ENCODE assay signal across 1 cellular context in genomic region chr6:2858678-2859324, GRCh38.
TF ChIP-seq lines count a peak whose summit lies in the region.

No MANE protein-coding gene starts in this region.

TF ChIP-seq in K562, 482 proteins besides CTCF, POLR2A, EP300 and RAD21 (continued from another document):
- TF ChIP-seq, protein P1, sequence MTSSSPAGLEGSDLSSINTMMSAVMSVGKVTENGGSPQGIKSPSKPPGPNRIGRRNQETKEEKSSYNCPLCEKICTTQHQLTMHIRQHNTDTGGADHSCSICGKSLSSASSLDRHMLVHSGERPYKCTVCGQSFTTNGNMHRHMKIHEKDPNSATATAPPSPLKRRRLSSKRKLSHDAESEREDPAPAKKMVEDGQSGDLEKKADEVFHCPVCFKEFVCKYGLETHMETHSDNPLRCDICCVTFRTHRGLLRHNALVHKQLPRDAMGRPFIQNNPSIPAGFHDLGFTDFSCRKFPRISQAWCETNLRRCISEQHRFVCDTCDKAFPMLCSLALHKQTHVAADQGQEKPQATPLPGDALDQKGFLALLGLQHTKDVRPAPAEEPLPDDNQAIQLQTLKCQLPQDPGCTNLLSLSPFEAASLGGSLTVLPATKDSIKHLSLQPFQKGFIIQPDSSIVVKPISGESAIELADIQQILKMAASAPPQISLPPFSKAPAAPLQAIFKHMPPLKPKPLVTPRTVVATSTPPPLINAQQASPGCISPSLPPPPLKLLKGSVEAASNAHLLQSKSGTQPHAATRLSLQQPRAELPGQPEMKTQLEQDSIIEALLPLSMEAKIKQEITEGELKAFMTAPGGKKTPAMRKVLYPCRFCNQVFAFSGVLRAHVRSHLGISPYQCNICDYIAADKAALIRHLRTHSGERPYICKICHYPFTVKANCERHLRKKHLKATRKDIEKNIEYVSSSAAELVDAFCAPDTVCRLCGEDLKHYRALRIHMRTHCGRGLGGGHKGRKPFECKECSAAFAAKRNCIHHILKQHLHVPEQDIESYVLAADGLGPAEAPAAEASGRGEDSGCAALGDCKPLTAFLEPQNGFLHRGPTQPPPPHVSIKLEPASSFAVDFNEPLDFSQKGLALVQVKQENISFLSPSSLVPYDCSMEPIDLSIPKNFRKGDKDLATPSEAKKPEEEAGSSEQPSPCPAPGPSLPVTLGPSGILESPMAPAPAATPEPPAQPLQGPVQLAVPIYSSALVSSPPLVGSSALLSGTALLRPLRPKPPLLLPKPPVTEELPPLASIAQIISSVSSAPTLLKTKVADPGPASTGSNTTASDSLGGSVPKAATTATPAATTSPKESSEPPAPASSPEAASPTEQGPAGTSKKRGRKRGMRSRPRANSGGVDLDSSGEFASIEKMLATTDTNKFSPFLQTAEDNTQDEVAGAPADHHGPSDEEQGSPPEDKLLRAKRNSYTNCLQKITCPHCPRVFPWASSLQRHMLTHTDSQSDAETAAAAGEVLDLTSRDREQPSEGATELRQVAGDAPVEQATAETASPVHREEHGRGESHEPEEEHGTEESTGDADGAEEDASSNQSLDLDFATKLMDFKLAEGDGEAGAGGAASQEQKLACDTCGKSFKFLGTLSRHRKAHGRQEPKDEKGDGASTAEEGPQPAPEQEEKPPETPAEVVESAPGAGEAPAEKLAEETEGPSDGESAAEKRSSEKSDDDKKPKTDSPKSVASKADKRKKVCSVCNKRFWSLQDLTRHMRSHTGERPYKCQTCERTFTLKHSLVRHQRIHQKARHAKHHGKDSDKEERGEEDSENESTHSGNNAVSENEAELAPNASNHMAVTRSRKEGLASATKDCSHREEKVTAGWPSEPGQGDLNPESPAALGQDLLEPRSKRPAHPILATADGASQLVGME (CRISPR knock-in tag; IDR thresholded peaks at IDR 0.05) = no peak
- TF ChIP-seq ZBTB1 (CRISPR knock-in tag; IDR thresholded peaks at IDR 0.05; ENCODE audit: borderline replicate concordance, low read depth) = no peak
- TF ChIP-seq MEF2D (tag; conservative IDR thresholded peaks at IDR 0.05; ENCODE audit: low read depth) = no peak; the same call in 1 of the 2 replicates
- TF ChIP-seq ZFPM2 (CRISPR knock-in tag; IDR thresholded peaks at IDR 0.05) = no peak
- TF ChIP-seq SETDB1 (IDR thresholded peaks at IDR 0.05; ENCODE audit: low read length) = no peak
- no peak for TF ChIP-seq CBX8 (IDR thresholded peaks at IDR 0.05; ENCODE audit: borderline replicate concordance, extremely low read depth, low read depth, low read length, poor library complexity, severe bottlenecking)
- no peak for TF ChIP-seq HDGF (IDR thresholded peaks at IDR 0.05)
- no peak for TF ChIP-seq RBM14 (IDR thresholded peaks at IDR 0.05; ENCODE audit: borderline replicate concordance, insufficient read depth, low read depth, low read length)
- TF ChIP-seq NFRKB (IDR thresholded peaks at IDR 0.05; ENCODE audit: low read depth) = peak; percentile 89
- TF ChIP-seq ILF3 (IDR thresholded peaks at IDR 0.05; ENCODE audit: borderline replicate concordance) = no peak
- no peak for TF ChIP-seq ZHX1 (conservative IDR thresholded peaks at IDR 0.05; ENCODE audit: low read length)
- TF ChIP-seq ATF1 (CRISPR knock-in tag; IDR thresholded peaks at IDR 0.05) = no peak
- peak; percentile 42 for TF ChIP-seq ATF1 (tag; IDR thresholded peaks at IDR 0.05)
TF ChIP-seq in K562: peak in this region for 45.
